1 cellular context compared by ENCODE assay signal in the genomic region with DNA sequence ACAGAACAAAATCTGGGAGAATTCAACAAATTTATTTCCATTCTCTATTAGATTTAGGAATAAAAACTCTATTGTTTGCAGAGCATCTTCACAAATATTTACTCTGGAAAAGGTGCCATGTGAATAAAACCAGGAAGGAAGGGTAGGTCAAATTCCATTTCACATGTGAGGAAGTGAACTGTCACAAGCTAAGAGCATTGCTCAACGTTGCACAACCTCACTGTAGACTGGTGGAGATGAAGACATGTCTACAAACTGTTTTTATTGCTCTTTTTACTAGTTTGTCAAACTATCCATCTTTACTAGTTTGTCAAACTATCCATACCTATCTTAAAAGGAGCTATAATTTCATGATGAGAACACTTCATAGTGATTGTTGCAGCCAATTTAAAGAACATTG.
TF ChIP-seq lines count a peak whose summit lies in the region.

No MANE protein-coding gene starts in this region.

TF ChIP-seq in HepG2, 621 proteins besides CTCF, POLR2A, EP300 and RAD21 (continued from another document):
- no peak for TF ChIP-seq SOX13 (IDR thresholded peaks at IDR 0.05)
- peak in 1 of 2 experiments; percentile 66; a peak in 1 of 4 replicates for TF ChIP-seq SOX13 (CRISPR knock-in tag; conservative IDR thresholded peaks at IDR 0.05 in 1 of 2, IDR thresholded peaks at IDR 0.05 in 1 of 2)
- peak; percentile 18; the same call in 1 of the 2 replicates for TF ChIP-seq NCOR1 (IDR thresholded peaks at IDR 0.05; ENCODE audit: borderline replicate concordance, low read length)
- no peak for TF ChIP-seq MTA3 (CRISPR knock-in tag; IDR thresholded peaks at IDR 0.05)
- TF ChIP-seq, protein P1, sequence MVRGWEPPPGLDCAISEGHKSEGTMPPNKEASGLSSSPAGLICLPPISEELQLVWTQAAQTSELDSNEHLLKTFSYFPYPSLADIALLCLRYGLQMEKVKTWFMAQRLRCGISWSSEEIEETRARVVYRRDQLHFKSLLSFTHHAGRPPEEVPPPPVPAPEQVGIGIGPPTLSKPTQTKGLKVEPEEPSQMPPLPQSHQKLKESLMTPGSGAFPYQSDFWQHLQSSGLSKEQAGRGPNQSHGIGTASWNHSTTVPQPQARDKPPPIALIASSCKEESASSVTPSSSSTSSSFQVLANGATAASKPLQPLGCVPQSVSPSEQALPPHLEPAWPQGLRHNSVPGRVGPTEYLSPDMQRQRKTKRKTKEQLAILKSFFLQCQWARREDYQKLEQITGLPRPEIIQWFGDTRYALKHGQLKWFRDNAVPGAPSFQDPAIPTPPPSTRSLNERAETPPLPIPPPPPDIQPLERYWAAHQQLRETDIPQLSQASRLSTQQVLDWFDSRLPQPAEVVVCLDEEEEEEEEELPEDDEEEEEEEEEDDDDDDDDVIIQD (CRISPR knock-in tag; IDR thresholded peaks at IDR 0.05; ENCODE audit: low read depth) = peak; percentile 53; the same call in 1 of the 2 replicates
